Comparison of ENCODE assay signal across 14 cellular contexts in genomic region chr7:155411718-155412415, GRCh38. TPM values are rescaled to one million over a fixed set of nuclear protein-coding genes. Genes with fewer than 3 reads are reported as not detected.
DNase-seq lines count a peak whose midpoint lies in the region; ATAC-seq, FAIRE-seq and TF ChIP-seq lines count a peak whose summit lies in the region.
"Had no signal": no experiment of that assay in that cellular context is flagged by ENCODE, and none has a peak within 500 bp of the region (broad histone marks: within the 10 kb centered on the region; RNA-seq: fewer than 3 reads in every experiment).

No MANE protein-coding gene starts in this region.

- no peaks in the 10 kb centered on the region for H3K36me3 Mint-ChIP-seq in activated T-cell treated with anti-CD3 and anti-CD28 coated beads, Interleukin-2, amount 50 U/mL, for 24 hours (ENCODE audit: low read depth)

- no peak overlapping the region for H3K4me3 Mint-ChIP-seq in activated T-cell treated with anti-CD3 and anti-CD28 coated beads, Interleukin-2, amount 50 U/mL, for 24 hours
- H3K4me3 Mint-ChIP-seq: CD4-positive, alpha-beta T cell; H9; HFFc6 had no signal

- no peak for TF ChIP-seq RAD21 in SK-N-SH (IDR thresholded peaks at IDR 0.05; ENCODE audit: low read length)
- TF ChIP-seq RAD21 in Ishikawa (IDR thresholded peaks at IDR 0.05; ENCODE audit: low read depth), result no peak
- no peak for TF ChIP-seq RAD21 in K562 (CRISPR knock-in tag; conservative IDR thresholded peaks at IDR 0.05 in 1 of 2, IDR thresholded peaks at IDR 0.05 in 1 of 2)

- no TSS peak for BruUV-seq in K562 (replicated peaks; lab: Mats Ljungman, UMichigan)

- TF ChIP-seq POLR2A in K562 (conservative IDR thresholded peaks at IDR 0.05), result no peak

- 45% methylated on average over 17 of the region's 17 CpGs for WGBS in SK-N-SH (ENCODE audit: low lambda C conversion rate)
- WGBS in K562 (ENCODE audit: insufficient coverage, low coverage, missing lambda C conversion rate), result 3% methylated on average over 17 of the region's 17 CpGs

- H3K9me3 ChIP-seq in SK-N-SH (no peaks in the 10 kb centered on the region), K562 (replicated peaks; ENCODE audit: control insufficient read depth, insufficient read depth, low read depth, low read length) (no peaks in the 10 kb centered on the region)

- POLR2A ChIA-PET in SK-N-SH (lab: Yijun Ruan, JAX) (no interaction called here), K562 (lab: Yijun Ruan, JAX) (no interaction called here)

- no peak overlapping the region for H3K4me3 ChIP-seq in SK-N-SH (ENCODE audit: low read depth in 2 of 2, low read length in 1 of 2)
- H3K4me3 ChIP-seq in K562, result no peak overlapping the region

- in situ Hi-C loops in K562 (cut with MboI), result no loop called here

- FAIRE-seq in K562 (lab: Jason Lieb, UNC), result no peak
- FAIRE-seq: HTR-8/SVneo had no signal

- TF ChIP-seq CTCF in SK-N-SH (IDR thresholded peaks at IDR 0.05), result no peak
- TF ChIP-seq CTCF in K562 (IDR thresholded peaks at IDR 0.05 in 2 of 3, conservative IDR thresholded peaks at IDR 0.05 in 1 of 3; ENCODE audit: insufficient read depth in 2 of 3, low read depth in 1 of 3, low read length in 3 of 3), result no peak

- H3K4me1 ChIP-seq in SK-N-SH (ENCODE audit: control insufficient read depth in 1 of 2, insufficient read depth in 2 of 2, low read depth in 1 of 2, low read length in 1 of 2) (peaks cover 0 to 3% of the 10 kb centered on the region in 2 experiments; a peak in 1 of 4 replicates), K562 (replicated peaks in 1 of 2; ENCODE audit: control insufficient read depth in 2 of 2, insufficient read depth in 2 of 2, low read length in 2 of 2) (peaks cover 0 to 21% of the 10 kb centered on the region in 2 experiments; a peak in 2 of 5 replicates)

- H3K27me3 Mint-ChIP-seq in activated T-cell treated with anti-CD3 and anti-CD28 coated beads, Interleukin-2, amount 50 U/mL, for 24 hours, result peaks cover 41% of the 10 kb centered on the region

- no peaks in the 10 kb centered on the region for H3K9me2 ChIP-seq in SK-N-SH

- intact Hi-C loops in K562 (cut with micrococcal nuclease), result no loop called here

- peaks cover 5% of the 10 kb centered on the region for H3K4me1 Mint-ChIP-seq in activated T-cell treated with anti-CD3 and anti-CD28 coated beads, Interleukin-2, amount 50 U/mL, for 24 hours (ENCODE audit: low read depth)

- ATAC-seq in SK-N-SH treated with all-trans-retinoic acid at 6 μM for 48 hours (no peak; the same call in 2 of the 3 replicates), K562 (no peak)

- H2AFZ ChIP-seq in SK-N-SH (ENCODE audit: low read depth) (no peak overlapping the region), K562 (ENCODE audit: low read depth, low read length) (no peak overlapping the region)

- H3K36me3 ChIP-seq in SK-N-SH (replicated peaks in 1 of 2; ENCODE audit: control insufficient read depth in 1 of 2, insufficient read depth in 2 of 2, low read length in 1 of 2) (no peaks in the 10 kb centered on the region), K562 (ENCODE audit: control insufficient read depth, insufficient read depth, low read length) (no peaks in the 10 kb centered on the region)

- H4K20me1 ChIP-seq in SK-N-SH (ENCODE audit: insufficient read depth) (no peaks in the 10 kb centered on the region; the same call in 1 of the 2 replicates), K562 (replicated peaks; ENCODE audit: control insufficient read depth, insufficient read depth, low read length) (0 out of 2 replicates have a peak, but pooled peaks cover 10% of the 10 kb centered on the region)

- H3K9ac ChIP-seq in SK-N-SH (no peak overlapping the region), K562 (ENCODE audit: insufficient read depth in 1 of 2, low read depth in 2 of 2, low read length in 2 of 2) (no peak overlapping the region)

- no peak overlapping the region for H3K27ac Mint-ChIP-seq in activated T-cell treated with anti-CD3 and anti-CD28 coated beads, Interleukin-2, amount 50 U/mL, for 24 hours
- H3K27ac Mint-ChIP-seq: CD4-positive, alpha-beta T cell; HFFc6 had no signal

- H3K4me2 ChIP-seq in SK-N-SH (no peak overlapping the region), K562 (ENCODE audit: insufficient read depth, low read length) (no peak overlapping the region)

- CTCF ChIA-PET in SK-N-SH (lab: Yijun Ruan, JAX) (interaction anchor here (0.6 to 2.9 kb wide), 14 partner anchors 9 to 356 kb away, joined by 3 to 12 read pairs (median 3); no protein-coding TSS in a partner anchor), K562 (lab: Yijun Ruan, JAX; ENCODE audit: low intra/inter-chr PET ratio) (interaction anchor here (0.6 to 1.5 kb wide), 3 partner anchors 326 to 1774 kb away, joined by 3 to 4 read pairs (median 4); no protein-coding TSS in a partner anchor)

- peaks cover 2% of the 10 kb centered on the region for H3K9me1 ChIP-seq in K562 (ENCODE audit: control insufficient read depth, insufficient read depth, low read length)

- no peaks in the 10 kb centered on the region for H3K9me3 Mint-ChIP-seq in activated T-cell treated with anti-CD3 and anti-CD28 coated beads, Interleukin-2, amount 50 U/mL, for 24 hours
- H3K9me3 Mint-ChIP-seq: CD4-positive, alpha-beta T cell; HFFc6 had no signal

- no peaks in the 10 kb centered on the region for H3F3A ChIP-seq in SK-N-SH (replicated peaks; ENCODE audit: insufficient read depth)

- H3K27ac ChIP-seq in SK-N-SH (ENCODE audit: low read depth in 2 of 2, low read length in 1 of 2) (no peak overlapping the region), K562 (ENCODE audit: extremely low read depth, low read depth, low read length) (no peak overlapping the region)
- H3K27ac ChIP-seq: 22Rv1 had no signal

- H3K79me2 ChIP-seq in SK-N-SH (ENCODE audit: insufficient read depth) (no peaks in the 10 kb centered on the region), K562 (ENCODE audit: control insufficient read depth, insufficient read depth, low read length) (no peaks in the 10 kb centered on the region)

- no peak for TF ChIP-seq EP300 in SK-N-SH (IDR thresholded peaks at IDR 0.05; ENCODE audit: borderline replicate concordance in 1 of 2, low read depth in 1 of 2, low read length in 1 of 2)
- no peak for TF ChIP-seq EP300 in Ishikawa (IDR thresholded peaks at IDR 0.05; ENCODE audit: borderline replicate concordance)
- TF ChIP-seq EP300 in K562 (IDR thresholded peaks at IDR 0.05; ENCODE audit: low read length), result no peak

- DNase-seq in SK-N-SH (no peak), K562 (ENCODE audit: extremely low read depth in 1 of 4, low spot score in 3 of 4) (no peak), hypothalamus (lab: John Stamatoyannopoulos, UW) (no peak)
- no peak for DNase-seq in activated T-cell treated with anti-CD3 and anti-CD28 coated beads, Interleukin-2, amount 50 U/mL, for 1 hour
- DNase-seq in activated T-cell treated with anti-CD3 and anti-CD28 coated beads, Interleukin-2, amount 50 U/mL, for 24 hours, result no peak
- DNase-seq: DMS 273 treated with DMSO at 0.1 percent for 48 hours, GOT3, HFFc6 had no signal

- H3K27me3 ChIP-seq in SK-N-SH (ENCODE audit: insufficient read depth) (peaks cover 53% of the 10 kb centered on the region), K562 (ENCODE audit: control insufficient read depth in 2 of 2, insufficient read depth in 2 of 2, low read length in 2 of 2) (peaks cover 23 to 64% of the 10 kb centered on the region in 2 experiments)

TF ChIP-seq in Ishikawa, 13 proteins besides CTCF, POLR2A, EP300 and RAD21:
- TF ChIP-seq FOXM1 (IDR thresholded peaks at IDR 0.05; ENCODE audit: borderline replicate concordance, low read depth), result no peak
- peak; percentile 38; the same call in 1 of the 2 replicates for TF ChIP-seq USF1 (IDR thresholded peaks at IDR 0.05)

TF ChIP-seq in K562, 482 proteins besides CTCF, POLR2A, EP300 and RAD21 (continues in another document):
- peak in 1 of 2 experiments; percentile 21; a peak in 1 of 4 replicates for TF ChIP-seq HDAC1 (IDR thresholded peaks at IDR 0.05)
- TF ChIP-seq GTF2A2 (tag; IDR thresholded peaks at IDR 0.05), result no peak
- TF ChIP-seq TFE3 (CRISPR knock-in tag; IDR thresholded peaks at IDR 0.05), result peak; percentile 91
- TF ChIP-seq POLR2B (IDR thresholded peaks at IDR 0.05; ENCODE audit: low read depth, partially characterized antibody), result no peak
- no peak for TF ChIP-seq SMAD3 (CRISPR knock-in tag; conservative IDR thresholded peaks at IDR 0.05)
- TF ChIP-seq KDM2B (CRISPR knock-in tag; IDR thresholded peaks at IDR 0.05), result no peak
- no peak for TF ChIP-seq MCM2 (IDR thresholded peaks at IDR 0.05; ENCODE audit: low read depth)

RNA-seq across cellular contexts. Expression of gene EN2, which starts 46.1 kb away (rescaled TPM):
- polyA plus RNA-seq in SK-N-SH (2012; rRNA removed) (0.02 TPM in 1 of 2 replicates, not detected in the other), K562 (2011; rRNA removed) (not detected in 2 replicates), K562 (2014; fragmentation: Illumina TruSeq; extraction: Trizol) (0.04 TPM in 1 of 2 replicates, not detected in the other), K562 (2014; fragmentation: Nextera tagmentation; extraction: Ambion mirVana) (not detected), K562 (2014; rRNA removed) (0.04 and 0.07 TPM in 2 replicates)
- 0.01 TPM in 1 of 2 replicates, not detected in the other for polyA plus RNA-seq in SK-N-SH (2012; cell fraction: cytosol; rRNA removed)
- 0.01 TPM in 1 of 2 replicates, not detected in the other for polyA plus RNA-seq in SK-N-SH (2012; cell fraction: nucleus; rRNA removed)
- total RNA-seq in K562 (2011; cell fraction: chromatin; rRNA removed; ENCODE audit: low replicate concordance), result not detected in 2 replicates
- not detected in 2 replicates for total RNA-seq in K562 (2011; cell fraction: nucleolus; rRNA removed)
- not detected in 2 replicates for total RNA-seq in K562 (2011; cell fraction: nucleoplasm; rRNA removed)
- total RNA-seq in K562 (2014; rRNA removed) (0.08 TPM in 1 of 2 replicates, not detected in the other), K562 (2014; rRNA removed; fragmentation: Illumina TruSeq; extraction: Trizol) (not detected in 2 replicates), K562 (2015; rRNA removed; fragmentation: Illumina TruSeq; extraction: Trizol) (not detected in 2 replicates), K562 (2021) (0.04 TPM in 1 of 2 replicates, not detected in the other)
- polyA plus RNA-seq in K562 (2011; cell fraction: cytosol; rRNA removed), result not detected in 2 replicates
- not detected in 2 replicates for polyA plus RNA-seq in K562 (2011; cell fraction: nucleus; rRNA removed)
- polyA plus RNA-seq in K562 (2012), result 0.07 and 0.09 TPM in 2 replicates
- polyA minus RNA-seq in K562 (2011; rRNA and poly(A)+ RNA removed), result not detected in 2 replicates
- not detected in 2 replicates for polyA minus RNA-seq in K562 (2011; cell fraction: cytosol; rRNA and poly(A)+ RNA removed)
- not detected in 2 replicates for polyA minus RNA-seq in K562 (2011; cell fraction: nucleus; rRNA and poly(A)+ RNA removed)
- total RNA-seq: CD4-positive, alpha-beta T cell; HFFc6 had no signal

Comparison
In these comparisons a context has a peak if more than half of its experiments do, and no peak if none do; other contexts are left out.
1. Of the 27 proteins assayed by ChIP-seq in both K562 and SK-N-SH: peak only in K562: USF2; only in SK-N-SH: none; in both: USF1; in neither: 25.